ENCODE assay signal across 8 cellular contexts in genomic region chr2:69375494-69376353, GRCh38. TPM values are rescaled to one million over a fixed set of nuclear protein-coding genes. Genes with fewer than 3 reads are reported as not detected.
A peak's percentile ranks its signal among the peaks of the same experiment; 100 is the strongest.
DNase-seq lines count a peak whose midpoint lies in the region; ATAC-seq and TF ChIP-seq lines count a peak whose summit lies in the region.

No MANE protein-coding gene starts in this region.

- no peak for TF ChIP-seq POLR2A in HCT116 (IDR thresholded peaks at IDR 0.05; ENCODE audit: borderline replicate concordance, extremely low read depth, insufficient read depth, insufficient read length)

- intact Hi-C loops in HCT116 (cut with micrococcal nuclease), result no loop called here
- intact Hi-C loops in OCI-LY7 (cut with micrococcal nuclease; ENCODE audit: unreplicated experiment), result loop anchor here (5.0 kb wide), 1 partner anchor 192 kb away; no protein-coding TSS in a partner anchor
- intact Hi-C loops in naive thymus-derived CD4-positive, alpha-beta T cell (cut with micrococcal nuclease), result loop anchor here (1.0 to 5.0 kb wide), 3 partner anchors 12 to 442 kb away; partner anchors contain the start of gene GFPT1 (in 1 of the 2)

- RAD21 ChIA-PET in HCT116 (lab: Charles Lee; ENCODE audit: low non-redundant PET in 1 of 2, low total read pairs in 2 of 2, uncharacterized antibody in 2 of 2, unreplicated experiment in 2 of 2), result no interaction called here

- peaks cover 49% of the 10 kb centered on the region for H3K79me2 ChIP-seq in HCT116 (ENCODE audit: insufficient read depth, low read length)
- peaks cover 54% of the 10 kb centered on the region for H3K79me2 ChIP-seq in OCI-LY7 (ENCODE audit: insufficient read depth, low read depth, low read length)

- CTCF ChIA-PET in HCT116 (lab: Charles Lee) (interaction anchor here (0.5 to 1.5 kb wide), 11 partner anchors 9 to 349 kb away, joined by 3 to 9 read pairs (median 4); partner anchors contain the start of gene GFPT1), OCI-LY7 (lab: Charles Lee; ENCODE audit: unreplicated experiment) (interaction anchor here (0.6 kb wide), 1 partner anchor 43 kb away, joined by 3 read pairs; no protein-coding TSS in a partner anchor)
- CTCF ChIA-PET in naive thymus-derived CD4-positive, alpha-beta T cell (lab: Charles Lee), result interaction anchor here (0.5 to 0.7 kb wide), 3 partner anchors 10 to 13 kb away, joined by 3 read pairs; no protein-coding TSS in a partner anchor

- BruUV-seq in HCT116 (replicated peaks; lab: Mats Ljungman, UMichigan), result no TSS peak
- no TSS peak for BruUV-seq in OCI-LY7 (replicated peaks; lab: Mats Ljungman, UMichigan)

- H3K36me3 Mint-ChIP-seq in naive thymus-derived CD4-positive, alpha-beta T cell, result peaks cover 0 to 20% (median 5%) of the 10 kb centered on the region in 5 donors

- no peaks in the 10 kb centered on the region for H3K9me2 ChIP-seq in HCT116 (ENCODE audit: insufficient read depth)
- H3K9me2 ChIP-seq in OCI-LY7 (ENCODE audit: insufficient read depth, low read length), result no peaks in the 10 kb centered on the region

- H2AFZ ChIP-seq in HCT116 (ENCODE audit: low read depth, low read length, poor library complexity, severe bottlenecking), result no peak overlapping the region
- H2AFZ ChIP-seq in OCI-LY7 (ENCODE audit: low read length), result no peak overlapping the region

- DNase-seq in COR-L47 (lab: John Stamatoyannopoulos, UW) (peak; percentile 60), HCT116 (ENCODE audit: low read depth, low spot score) (peak; percentile 21), OCI-LY7 (ENCODE audit: low spot score) (peak; percentile 38), epithelial cell of proximal tubule (ENCODE audit: low read depth) (no peak), epidermal melanocyte (ENCODE audit: insufficient read length, low spot score) (no peak)
- peak in 5 of 9 donors; percentile 12 to 41 (median 19) for DNase-seq in naive thymus-derived CD4-positive, alpha-beta T cell
- DNase-seq in stimulated activated CD8-positive, alpha-beta memory T cell treated with anti-CD3 and anti-CD28 coated beads, Interleukin-4, amount 100 ng/mL, for 48 hours, result no peak

- TF ChIP-seq CTCF in HCT116 (IDR thresholded peaks at IDR 0.05 in 2 of 3, conservative IDR thresholded peaks at IDR 0.05 in 1 of 3; ENCODE audit: borderline replicate concordance in 1 of 3, insufficient read depth in 1 of 3, low read depth in 2 of 3, low read length in 2 of 3) (peak; percentile 53 to 80 (median 65); a peak in 5 of 6 replicates), OCI-LY7 (conservative IDR thresholded peaks at IDR 0.05; ENCODE audit: low read length) (peak; percentile 80), epithelial cell of proximal tubule (conservative IDR thresholded peaks at IDR 0.05; ENCODE audit: low read depth, low read length) (peak; percentile 69)

- no peaks in the 10 kb centered on the region for H3K27me3 ChIP-seq in HCT116 (ENCODE audit: insufficient read depth, low read length)
- H3K27me3 ChIP-seq in naive thymus-derived CD4-positive, alpha-beta T cell (ENCODE audit: control insufficient read depth in 2 of 2, insufficient read depth in 2 of 2, low read length in 2 of 2), result no peaks in the 10 kb centered on the region

- H3K4me3 Mint-ChIP-seq in naive thymus-derived CD4-positive, alpha-beta T cell, result no peak overlapping the region

- H3K4me1 Mint-ChIP-seq in naive thymus-derived CD4-positive, alpha-beta T cell, result peaks cover 14 to 31% (median 23%) of the 10 kb centered on the region in 7 donors

- H4K20me1 ChIP-seq in HCT116 (ENCODE audit: insufficient read depth), result no peaks in the 10 kb centered on the region
- H4K20me1 ChIP-seq in OCI-LY7 (ENCODE audit: insufficient read depth, low read length), result peaks cover 4% of the 10 kb centered on the region; the same call in 1 of the 2 replicates

- no peaks in the 10 kb centered on the region for H3K27me3 Mint-ChIP-seq in naive thymus-derived CD4-positive, alpha-beta T cell

- H3K9me3 Mint-ChIP-seq in naive thymus-derived CD4-positive, alpha-beta T cell, result peaks cover 0 to 1% (median 0%) of the 10 kb centered on the region in 11 donors

- no peak overlapping the region for H3K27ac Mint-ChIP-seq in naive thymus-derived CD4-positive, alpha-beta T cell

- POLR2A ChIA-PET in HCT116 (lab: Charles Lee), result no interaction called here
- POLR2A ChIA-PET in OCI-LY7 (lab: Charles Lee), result interaction anchor here (0.7 to 2.2 kb wide), 2 partner anchors 8 to 11 kb away, joined by 3 to 8 read pairs; no protein-coding TSS in a partner anchor
- POLR2A ChIA-PET in naive thymus-derived CD4-positive, alpha-beta T cell (lab: Charles Lee), result interaction anchor here (1.2 kb wide), 1 partner anchor 8 kb away, joined by 3 read pairs; no protein-coding TSS in a partner anchor

- ATAC-seq in HCT116 (peak; percentile 85), GM18498 (IDR thresholded peaks at IDR 0.05; ENCODE audit: unreplicated experiment) (no peak)
- peak; percentile 79 for ATAC-seq in naive thymus-derived CD4-positive, alpha-beta T cell

- TF ChIP-seq RAD21 in HCT116 (IDR thresholded peaks at IDR 0.05; ENCODE audit: low read depth), result peak; percentile 50

- H3K4me2 ChIP-seq in HCT116 (ENCODE audit: low read length), result no peak overlapping the region
- no peak overlapping the region for H3K4me2 ChIP-seq in OCI-LY7 (ENCODE audit: low read length)

- no peak overlapping the region for H3K9ac ChIP-seq in HCT116 (ENCODE audit: low read length)

- 0 out of 4 replicates have a peak, but pooled peaks cover 0 to 3% of the 10 kb centered on the region in 2 experiments for H3K36me3 ChIP-seq in HCT116 (ENCODE audit: control insufficient read depth in 1 of 2, insufficient read depth in 2 of 2, low read length in 2 of 2)
- H3K36me3 ChIP-seq in OCI-LY7 (ENCODE audit: insufficient read depth, low read length), result peaks cover 34% of the 10 kb centered on the region
- peaks cover 0 to 13% (median under 1%) of the 10 kb centered on the region in 3 experiments for H3K36me3 ChIP-seq in naive thymus-derived CD4-positive, alpha-beta T cell (ENCODE audit: control insufficient read depth in 2 of 3, insufficient read depth in 3 of 3, low read length in 3 of 3)

- H3K27ac ChIP-seq in HCT116 (ENCODE audit: low read depth, low read length), result no peak overlapping the region
- H3K27ac ChIP-seq in OCI-LY7 (ENCODE audit: low read depth, low read length, poor library complexity, severe bottlenecking), result no peak overlapping the region
- no peak overlapping the region for H3K27ac ChIP-seq in naive thymus-derived CD4-positive, alpha-beta T cell (ENCODE audit: low read depth, low read length)

- no peaks in the 10 kb centered on the region for H3K9me3 ChIP-seq in HCT116 (ENCODE audit: control insufficient read depth in 1 of 2, insufficient read depth in 1 of 2, low read depth in 1 of 2, low read length in 2 of 2)
- H3K9me3 ChIP-seq in OCI-LY7 (ENCODE audit: low read length), result no peaks in the 10 kb centered on the region
- no peaks in the 10 kb centered on the region for H3K9me3 ChIP-seq in naive thymus-derived CD4-positive, alpha-beta T cell (ENCODE audit: control insufficient read depth in 2 of 3, low read length in 3 of 3)

- H3K4me1 ChIP-seq in HCT116 (ENCODE audit: control insufficient read depth in 1 of 2, insufficient read depth in 2 of 2, low read length in 2 of 2) (no peaks in the 10 kb centered on the region), OCI-LY7 (ENCODE audit: insufficient read depth, low read length, poor library complexity, severe bottlenecking) (no peaks in the 10 kb centered on the region)
- H3K4me1 ChIP-seq in naive thymus-derived CD4-positive, alpha-beta T cell (ENCODE audit: control insufficient read depth in 2 of 2, insufficient read depth in 2 of 2, low read length in 2 of 2), result no peaks in the 10 kb centered on the region

- no peak overlapping the region for H3K4me3 ChIP-seq in HCT116 (replicated peaks in 1 of 2; ENCODE audit: low read depth in 1 of 2, low read length in 2 of 2)
- H3K4me3 ChIP-seq in OCI-LY7 (ENCODE audit: low read depth, low read length, poor library complexity, severe bottlenecking), result no peak overlapping the region
- no peak overlapping the region for H3K4me3 ChIP-seq in epithelial cell of proximal tubule (ENCODE audit: low read depth, low read length)
- H3K4me3 ChIP-seq in naive thymus-derived CD4-positive, alpha-beta T cell (ENCODE audit: low read length), result no peak overlapping the region

TF ChIP-seq in HCT116, 20 proteins besides CTCF, POLR2A, EP300 and RAD21:
- TF ChIP-seq JUND (IDR thresholded peaks at IDR 0.05), result no peak
- 0 out of 2 replicates have a peak, but pooled peaks have one; percentile 20 for TF ChIP-seq CBX3 (IDR thresholded peaks at IDR 0.05; ENCODE audit: low read depth)
- TF ChIP-seq SP1 (IDR thresholded peaks at IDR 0.05; ENCODE audit: low read depth), result no peak
TF ChIP-seq in HCT116: peak in this region for 1.

RNA-seq across cellular contexts. Expression of gene GFPT1, which starts 11.3 kb away (rescaled TPM):
- total RNA-seq in HCT116 (2021; ENCODE audit: unreplicated experiment) (62.4 TPM), OCI-LY7 (2022) (31.2 TPM in 2 replicates), epithelial cell of proximal tubule (20.3 and 22.2 TPM in 2 replicates)
- polyA plus RNA-seq in HCT116 (2012), result 23.6 and 27.4 TPM in 2 replicates
- 11.0 and 14.8 TPM in 2 replicates for total RNA-seq in OCI-LY7 (2014; rRNA removed; shearing (Covaris generic))
- total RNA-seq in naive thymus-derived CD4-positive, alpha-beta T cell, result 10 to 100 TPM; 12.8 to 29.8 (median 16.6) TPM
- polyA plus RNA-seq in naive thymus-derived CD4-positive, alpha-beta T cell, result 1 to 10 TPM; 8.4 to 8.7 TPM

Comparison
In these comparisons a context has a peak if more than half of its experiments do, and no peak if none do; other contexts are left out.
1. DNase-seq: peak in COR-L47 (single experiment), HCT116 (single experiment), OCI-LY7 (single experiment) and naive thymus-derived CD4-positive, alpha-beta T cell (5 of 9); none in epithelial cell of proximal tubule (single experiment), stimulated activated CD8-positive, alpha-beta memory T cell treated with anti-CD3 and anti-CD28 coated beads, Interleukin-4, amount 100 ng/mL, for 48 hours (single experiment) and epidermal melanocyte (single experiment).
2. Peak in every context shown above with its lines, with median percentiles within 50 percentile points of each other: CTCF ChIP-seq.